ENCODE assay signal across 1 cellular context in the genomic region with DNA sequence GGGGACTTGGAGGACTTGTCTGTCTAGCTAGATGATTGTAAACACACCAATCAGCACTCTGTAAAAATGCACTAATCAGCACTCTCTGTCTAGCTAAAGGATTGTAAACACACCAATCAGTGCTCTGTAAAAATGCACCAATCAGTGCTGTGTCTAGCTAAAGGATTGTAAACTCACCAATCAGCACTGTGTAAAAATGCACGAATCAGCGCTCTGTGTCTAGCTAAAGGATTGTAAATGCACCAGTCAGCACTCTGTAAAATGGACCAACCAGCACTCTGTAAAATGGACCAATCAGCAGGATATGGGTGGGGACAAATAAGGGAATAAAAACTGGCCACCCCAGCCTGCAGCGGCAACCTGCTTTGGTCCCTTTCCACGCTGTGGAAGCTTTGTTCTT. TPM values are rescaled to one million over a fixed set of nuclear protein-coding genes. Genes with fewer than 3 reads are reported as not detected.
"Had no signal": no experiment of that assay in that cellular context is flagged by ENCODE, and none has a peak within 500 bp of the region (broad histone marks: within the 10 kb centered on the region; RNA-seq: fewer than 3 reads in every experiment).

No MANE protein-coding gene starts in this region.

RNA-seq across cellular contexts. Expression of gene MSH4, which starts 38.1 kb away (rescaled TPM):
- total RNA-seq: G401 had no signal
